8 cellular contexts compared by ENCODE assay signal in the genomic region with DNA sequence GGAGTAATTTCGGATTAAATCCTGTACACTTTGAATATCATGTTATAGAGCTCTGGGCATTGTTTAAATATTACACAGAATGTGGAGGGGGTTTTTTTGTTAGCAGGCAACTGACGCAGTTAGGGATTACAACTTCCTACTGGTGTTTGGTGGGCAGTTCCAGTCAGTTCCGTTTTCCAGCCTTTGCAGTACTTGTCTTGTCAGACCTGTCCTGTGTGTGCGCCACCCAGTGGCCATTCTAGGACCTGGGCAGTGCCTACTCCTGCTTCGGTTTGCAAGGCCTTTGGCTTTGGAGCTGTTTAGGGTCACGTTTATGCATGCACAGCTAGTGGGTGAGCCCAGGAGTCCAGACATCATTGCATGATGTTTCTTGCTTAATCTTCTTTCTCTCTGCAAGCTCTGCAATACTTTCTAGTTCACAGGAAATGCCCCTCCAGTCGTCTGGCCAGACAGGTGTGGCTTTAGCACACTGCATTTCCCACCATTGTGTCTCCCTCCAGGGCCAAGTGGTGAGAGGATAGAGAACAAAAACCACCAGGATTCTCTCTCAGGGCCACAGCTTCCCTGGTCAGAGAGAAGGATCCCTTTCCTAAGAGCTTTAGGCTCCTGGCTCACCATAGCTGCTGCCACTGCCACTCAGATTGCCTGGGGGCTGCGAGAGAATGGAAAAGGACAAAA.
A peak's percentile ranks its signal among the peaks of the same experiment; 100 is the strongest.
DNase-seq lines count a peak whose midpoint lies in the region; ATAC-seq and TF ChIP-seq lines count a peak whose summit lies in the region.

No MANE protein-coding gene starts in this region.

- H3K4me3 ChIP-seq in NB4 (ENCODE audit: low read depth, low read length) (no peak overlapping the region), adrenal gland (peak overlapping the region in 1 of 4 donors; percentile 16), retinal pigment epithelial cell (ENCODE audit: low read length) (no peak overlapping the region)

- no peaks in the 10 kb centered on the region for H3K27me3 ChIP-seq in adrenal gland

- intact Hi-C loops in adrenal gland (cut with DNase I): no loop called here
- intact Hi-C loops in left ventricle myocardium superior (cut with micrococcal nuclease): no loop called here

- TF ChIP-seq POLR2A in NB4 (IDR thresholded peaks at IDR 0.05; ENCODE audit: extremely low read depth, insufficient read length) (no peak), adrenal gland (IDR thresholded peaks at IDR 0.05) (no peak)

- TF ChIP-seq CTCF in GM12872 (IDR thresholded peaks at IDR 0.05; ENCODE audit: insufficient read depth, low read depth, low read length): peak; percentile 98
- peak; percentile 99 for TF ChIP-seq CTCF in NB4 (IDR thresholded peaks at IDR 0.05; ENCODE audit: low read depth, low read length)
- TF ChIP-seq CTCF in adrenal gland (IDR thresholded peaks at IDR 0.05): peak; percentile 58 to 84 (median 72)
- peak; percentile 99 for TF ChIP-seq CTCF in retinal pigment epithelial cell (conservative IDR thresholded peaks at IDR 0.05; ENCODE audit: low read depth, low read length)

- ATAC-seq in HG02610 (IDR thresholded peaks at IDR 0.05; ENCODE audit: unreplicated experiment): peak; percentile 79
- ATAC-seq in left ventricle myocardium superior: peak; percentile 93

- peak overlapping the region in 1 of 5 donors; percentile 18 for H3K27ac ChIP-seq in adrenal gland

- WGBS in adrenal gland, 4 donors: 32 to 34% (median 33%) methylated on average over 8 of the region's 8 CpGs

- no peaks in the 10 kb centered on the region for H3K9me3 ChIP-seq in adrenal gland (replicated peaks in 1 of 3)

- H3K4me1 ChIP-seq in adrenal gland (replicated peaks in 1 of 2): no peaks in the 10 kb centered on the region

- no peaks in the 10 kb centered on the region for H3K36me3 ChIP-seq in adrenal gland (replicated peaks in 1 of 2)

- peak; percentile 99 for DNase-seq in NB4 (ENCODE audit: low read depth)
- DNase-seq in SW480 (ENCODE audit: low spot score): peak; percentile 59
- peak; percentile 78 to 95 (median 91) for DNase-seq in adrenal gland
- peak; percentile 90 for DNase-seq in left ventricle myocardium superior
- peak; percentile 58 for DNase-seq in retinal pigment epithelial cell (ENCODE audit: low read depth)
- no peak for DNase-seq in cortex of kidney (lab: John Stamatoyannopoulos, UW)
